15 cellular contexts compared by ENCODE assay signal in genomic region chr2:236776695-236777251, GRCh38.
DNase-seq lines count a peak whose midpoint lies in the region; ATAC-seq and TF ChIP-seq lines count a peak whose summit lies in the region.
"Had no signal": no experiment of that assay in that cellular context is flagged by ENCODE, and none has a peak within 500 bp of the region (broad histone marks: within the 10 kb centered on the region; RNA-seq: fewer than 3 reads in every experiment).

No MANE protein-coding gene starts in this region.

- H3K4me3 ChIP-seq in fibroblast of mammary gland (ENCODE audit: control insufficient read depth, low read depth, low read length) = no peak overlapping the region
- H3K4me3 ChIP-seq in thoracic aorta = no peak overlapping the region
- no peak overlapping the region for H3K4me3 ChIP-seq in transverse colon
- H3K4me3 ChIP-seq: GM12878, Peyer's patch, upper lobe of left lung had no signal

- peaks cover 5% of the 10 kb centered on the region for H3K27me3 Mint-ChIP-seq in type B pancreatic cell
- H3K27me3 Mint-ChIP-seq: activated naive CD4-positive, alpha-beta T cell treated with anti-CD3 and anti-CD28 coated beads, Interleukin-2, amount 50 U/mL, for 24 hours had no signal

- H3K36me3 Mint-ChIP-seq in type B pancreatic cell = no peaks in the 10 kb centered on the region
- H3K36me3 Mint-ChIP-seq: activated naive CD4-positive, alpha-beta T cell treated with anti-CD3 and anti-CD28 coated beads, Interleukin-2, amount 50 U/mL, for 24 hours; naive B cell had no signal

- no peak for TF ChIP-seq POLR2A in transverse colon (IDR thresholded peaks at IDR 0.05)

- TF ChIP-seq EP300 in transverse colon (IDR thresholded peaks at IDR 0.05; ENCODE audit: low read depth) = no peak

- H3K36me3 ChIP-seq in thoracic aorta = no peaks in the 10 kb centered on the region
- no peaks in the 10 kb centered on the region for H3K36me3 ChIP-seq in transverse colon
- H3K36me3 ChIP-seq: Peyer's patch, upper lobe of left lung had no signal

- in situ Hi-C loops in transverse colon (cut with MboI; ENCODE audit: low pct_ligation_motif_present in 1 of 4, low pct_unique_long_range_greater_than_20kb in 1 of 4, low sequenced_read_pairs in 3 of 4) = no loop called here

- H3K4me1 ChIP-seq in thoracic aorta (ENCODE audit: control insufficient read depth in 1 of 2, low read depth in 2 of 2) (peaks cover 4 to 30% of the 10 kb centered on the region in 2 donors), transverse colon (no peaks in the 10 kb centered on the region)
- H3K4me1 ChIP-seq: Peyer's patch, upper lobe of left lung had no signal

- no peak overlapping the region for H3K27ac Mint-ChIP-seq in type B pancreatic cell
- H3K27ac Mint-ChIP-seq: activated CD4-positive, alpha-beta T cell treated with anti-CD3 and anti-CD28 coated beads, Interleukin-2, amount 10 ng/mL, durations not matched to agents 7 days and 5 days; activated naive CD4-positive, alpha-beta T cell treated with anti-CD3 and anti-CD28 coated beads, Interleukin-2, amount 50 U/mL, for 24 hours; naive B cell had no signal

- intact Hi-C loops in transverse colon (cut with DNase I; ENCODE audit: low total_unique reads) = no loop called here

- 75 to 77% methylated on average over 8 of the region's 8 CpGs for WGBS in transverse colon (ENCODE audit: low coverage in 1 of 2), 2 donors

- peak; percentile 78 for ATAC-seq in thoracic aorta (ENCODE audit: insufficient number of reproducible peaks, low FRiP score, low read depth)
- ATAC-seq: GM12878 had no signal

- H3K27me3 ChIP-seq in thoracic aorta (replicated peaks; ENCODE audit: insufficient read depth) (no peaks in the 10 kb centered on the region), transverse colon (no peaks in the 10 kb centered on the region)
- H3K27me3 ChIP-seq: Peyer's patch, upper lobe of left lung had no signal

- H3K9me3 ChIP-seq in thoracic aorta = no peaks in the 10 kb centered on the region
- H3K9me3 ChIP-seq in transverse colon = no peaks in the 10 kb centered on the region
- H3K9me3 ChIP-seq: Peyer's patch, upper lobe of left lung had no signal

- no peak overlapping the region for H3K4me3 Mint-ChIP-seq in type B pancreatic cell
- H3K4me3 Mint-ChIP-seq: activated CD4-positive, alpha-beta T cell treated with anti-CD3 and anti-CD28 coated beads, Interleukin-2, amount 10 ng/mL, durations not matched to agents 7 days and 5 days; activated naive CD4-positive, alpha-beta T cell treated with anti-CD3 and anti-CD28 coated beads, Interleukin-2, amount 50 U/mL, for 24 hours; naive B cell had no signal

- POLR2A ChIA-PET in RWPE1 (lab: Yijun Ruan, JAX; ENCODE audit: low non-redundant PET) = no interaction called here

- peak; percentile 14 to 78 for DNase-seq in NCI-H524 (lab: John Stamatoyannopoulos, UW)
- DNase-seq in NCI-H524 treated with DMSO at 0.1 percent for 48 hours (lab: John Stamatoyannopoulos, UW) = no peak
- peak; percentile 46 for DNase-seq in RWPE1 (ENCODE audit: low spot score)
- peak; percentile 97 for DNase-seq in fibroblast of mammary gland (ENCODE audit: low read depth)
- peak; percentile 56 for DNase-seq in thoracic aorta (ENCODE audit: low spot score)
- no peak for DNase-seq in transverse colon
- DNase-seq in HCEC 1CT = no peak
- DNase-seq in type B pancreatic cell (ENCODE audit: extremely low spot score, unreplicated experiment) = no peak
- DNase-seq: activated CD4-positive, alpha-beta T cell treated with anti-CD3 and anti-CD28 coated beads, Interleukin-2, amount 10 ng/mL, durations not matched to agents 7 days and 5 days; MM.1S; naive B cell; Peyer's patch; upper lobe of left lung had no signal

- CTCF ChIA-PET in RWPE1 (lab: Yijun Ruan, JAX) = no interaction called here

- H3K9me3 Mint-ChIP-seq in type B pancreatic cell = no peaks in the 10 kb centered on the region
- H3K9me3 Mint-ChIP-seq: activated CD4-positive, alpha-beta T cell treated with anti-CD3 and anti-CD28 coated beads, Interleukin-2, amount 10 ng/mL, durations not matched to agents 7 days and 5 days; activated naive CD4-positive, alpha-beta T cell treated with anti-CD3 and anti-CD28 coated beads, Interleukin-2, amount 50 U/mL, for 24 hours had no signal

- H3K4me1 Mint-ChIP-seq in type B pancreatic cell (ENCODE audit: unreplicated experiment) = peaks cover 26% of the 10 kb centered on the region
- H3K4me1 Mint-ChIP-seq: activated CD4-positive, alpha-beta T cell treated with anti-CD3 and anti-CD28 coated beads, Interleukin-2, amount 10 ng/mL, durations not matched to agents 7 days and 5 days; activated naive CD4-positive, alpha-beta T cell treated with anti-CD3 and anti-CD28 coated beads, Interleukin-2, amount 50 U/mL, for 24 hours; naive B cell had no signal

- TF ChIP-seq CTCF in RWPE1 (conservative IDR thresholded peaks at IDR 0.05; ENCODE audit: low read depth) (no peak), fibroblast of mammary gland (conservative IDR thresholded peaks at IDR 0.05; ENCODE audit: control insufficient read depth, insufficient read depth, low read depth, low read length) (no peak), thoracic aorta (IDR thresholded peaks at IDR 0.05) (no peak), transverse colon (IDR thresholded peaks at IDR 0.05) (no peak), type B pancreatic cell (conservative IDR thresholded peaks at IDR 0.05) (no peak)

- H3K27ac ChIP-seq in RWPE1 (no peak overlapping the region), thoracic aorta (peak overlapping the region; percentile 48 to 52), transverse colon (no peak overlapping the region)
- H3K27ac ChIP-seq: Peyer's patch, upper lobe of left lung had no signal

Comparison
In these comparisons a context has a peak if more than half of its experiments do, and no peak if none do; other contexts are left out.
1. DNase-seq: peak in NCI-H524 (2 of 2), RWPE1 (single experiment), fibroblast of mammary gland (single experiment) and thoracic aorta (single experiment); none in NCI-H524 treated with DMSO at 0.1 percent for 48 hours (single experiment), transverse colon (single experiment), HCEC 1CT (single experiment) and type B pancreatic cell (single experiment).
2. H3K27ac ChIP-seq: peak in thoracic aorta (2 of 2); none in RWPE1 (single experiment) and transverse colon (0 of 4).